ENCODE assay signal across 1 cellular context in the genomic region with DNA sequence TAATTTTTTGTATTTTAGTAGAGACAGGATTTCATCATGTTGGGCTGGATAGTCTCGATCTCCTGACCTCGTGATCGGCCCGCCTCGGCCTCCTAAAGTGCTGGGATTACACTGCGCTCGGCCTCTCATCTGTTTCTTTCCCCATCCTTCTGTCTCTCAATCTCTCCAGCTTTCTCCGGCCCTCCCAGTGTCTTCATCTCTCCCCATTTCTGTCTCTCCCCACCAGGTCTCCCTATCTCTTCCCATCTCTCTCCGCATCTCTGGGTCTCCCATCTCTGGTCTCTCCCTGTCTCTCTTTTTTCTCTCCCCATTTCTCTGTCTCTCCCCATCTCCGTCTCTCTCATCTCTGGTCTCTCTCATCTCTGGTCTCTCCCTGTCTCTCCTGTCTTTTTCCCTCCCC.
TF ChIP-seq lines count a peak whose summit lies in the region.

No MANE protein-coding gene starts in this region.

TF ChIP-seq in A549, 52 proteins besides CTCF, POLR2A, EP300 and RAD21 (continued from another document):
- TF ChIP-seq FOSB (CRISPR knock-in tag; IDR thresholded peaks at IDR 0.05) (no peak), HES2 (IDR thresholded peaks at IDR 0.05) (no peak), USF2 (IDR thresholded peaks at IDR 0.05) (no peak)
TF ChIP-seq in A549: peak in this region for 0.
